In the genomic region with DNA sequence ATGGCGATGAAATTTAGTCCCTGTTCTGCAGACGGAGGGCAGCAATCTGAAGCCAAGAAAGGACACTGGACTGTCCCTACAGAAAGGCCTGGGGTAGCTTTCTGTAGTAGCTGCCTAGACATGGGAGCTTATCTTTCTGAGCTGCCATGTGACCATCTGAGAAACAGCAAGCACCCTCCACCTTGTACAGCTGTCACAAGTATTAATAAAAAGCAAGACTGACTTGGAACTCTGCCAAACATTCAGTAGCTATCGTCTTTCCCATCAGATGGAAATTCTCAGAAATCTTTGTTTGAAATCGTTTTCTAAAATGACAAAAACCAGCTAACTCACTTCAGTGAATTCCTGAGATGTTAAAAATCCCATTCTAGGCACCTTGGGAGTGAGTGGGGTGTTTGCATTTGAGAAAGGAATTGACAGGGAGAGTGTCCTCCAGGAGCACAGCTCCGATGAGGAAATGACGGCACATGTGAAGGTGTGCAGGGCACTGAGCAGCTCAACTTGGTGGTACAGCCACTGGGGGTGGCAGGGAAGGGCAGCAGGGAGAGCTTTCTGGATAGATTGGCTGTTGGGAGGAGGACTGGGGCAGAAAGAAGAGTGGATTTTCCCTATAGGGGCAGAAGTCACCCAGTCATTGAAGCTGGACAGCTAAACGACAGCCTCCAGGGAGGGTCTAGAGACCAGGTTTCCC, we compare ENCODE assay signal across 12 cellular contexts. TPM values are rescaled to one million over a fixed set of nuclear protein-coding genes. Genes with fewer than 3 reads are reported as not detected.
DNase-seq lines count a peak whose midpoint lies in the region; ATAC-seq and TF ChIP-seq lines count a peak whose summit lies in the region.
"Had no signal": no experiment of that assay in that cellular context is flagged by ENCODE, and none has a peak within 500 bp of the region (broad histone marks: within the 10 kb centered on the region; RNA-seq: fewer than 3 reads in every experiment).

No MANE protein-coding gene starts in this region.

- H3K27ac ChIP-seq in lower lobe of right lung (no peak overlapping the region), testis (peak overlapping the region; percentile 38 to 75)
- H3K27ac ChIP-seq: 22Rv1 had no signal

- DNase-seq in NCI-H1092 treated with DMSO at 0.1 percent for 48 hours (lab: John Stamatoyannopoulos, UW) (peak; percentile 34), NCI-H1092 (lab: John Stamatoyannopoulos, UW) (no peak), lower lobe of right lung (peak; percentile 13), testis (no peak), germinal center (ENCODE audit: low spot score) (no peak), NCI-H1436 (lab: John Stamatoyannopoulos, UW) (no peak)
- DNase-seq: activated CD4-positive, alpha-beta memory T cell treated with anti-CD3 and anti-CD28 coated beads for 36 hours; Kasumi-1; stimulated activated naive CD4-positive, alpha-beta T cell treated with Interleukin-2 at 50 U/mL for 16 hours had no signal

- H3K27me3 ChIP-seq in lower lobe of right lung (ENCODE audit: low read depth): no peaks in the 10 kb centered on the region
- no peaks in the 10 kb centered on the region for H3K27me3 ChIP-seq in testis

- H3K4me1 Mint-ChIP-seq in brain: peaks cover 71% of the 10 kb centered on the region

- 27 to 33% methylated on average over 7 of the region's 7 CpGs for WGBS in testis, 2 donors

- H3K4me3 ChIP-seq in lower lobe of right lung (no peak overlapping the region), testis (no peak overlapping the region)

- peaks cover 3% of the 10 kb centered on the region for H3K27me3 Mint-ChIP-seq in brain
- H3K27me3 Mint-ChIP-seq: activated CD4-positive, alpha-beta memory T cell treated with anti-CD3 and anti-CD28 coated beads for 36 hours had no signal

- H3K36me3 Mint-ChIP-seq in brain: no peaks in the 10 kb centered on the region

- H3K27ac Mint-ChIP-seq in brain: peak overlapping the region; percentile 95 to 99 (median 97)
- H3K27ac Mint-ChIP-seq: activated CD4-positive, alpha-beta memory T cell treated with anti-CD3 and anti-CD28 coated beads for 36 hours had no signal

- no peak for TF ChIP-seq POLR2A in testis (IDR thresholded peaks at IDR 0.05)

- peaks cover 21% of the 10 kb centered on the region for H3K36me3 ChIP-seq in lower lobe of right lung
- H3K36me3 ChIP-seq in testis (ENCODE audit: low read depth, missing control alignments): no peaks in the 10 kb centered on the region

- no peaks in the 10 kb centered on the region for H3K9me3 Mint-ChIP-seq in brain
- H3K9me3 Mint-ChIP-seq: activated CD4-positive, alpha-beta memory T cell treated with anti-CD3 and anti-CD28 coated beads for 36 hours had no signal

- H3K4me1 ChIP-seq in lower lobe of right lung: peaks cover 59% of the 10 kb centered on the region
- H3K4me1 ChIP-seq in testis: peaks cover 77% of the 10 kb centered on the region

- TF ChIP-seq CTCF in brain (conservative IDR thresholded peaks at IDR 0.05): no peak
- TF ChIP-seq CTCF in lower lobe of right lung (IDR thresholded peaks at IDR 0.05): no peak
- TF ChIP-seq CTCF in testis (IDR thresholded peaks at IDR 0.05): no peak

- H3K9me3 ChIP-seq in lower lobe of right lung (no peaks in the 10 kb centered on the region), testis (no peaks in the 10 kb centered on the region)

- H3K4me3 Mint-ChIP-seq in brain: peak overlapping the region in 4 of 5 experiments; percentile 21 to 72 (median 51)
- H3K4me3 Mint-ChIP-seq: activated CD4-positive, alpha-beta memory T cell treated with anti-CD3 and anti-CD28 coated beads for 36 hours had no signal

- peak; percentile 47 to 51 for ATAC-seq in lower lobe of right lung
- ATAC-seq in GM21390 (IDR thresholded peaks at IDR 0.05; ENCODE audit: unreplicated experiment): no peak

- intact Hi-C loops in lower lobe of right lung (cut with DNase I): no loop called here
- intact Hi-C loops in testis (cut with DNase I; ENCODE audit: low total_unique reads): no loop called here

RNA-seq across cellular contexts. Expression of a gene that starts 24.5 kb away (rescaled TPM):
- polyA plus RNA-seq in brain (ENCODE audit: insufficient read depth, low read depth, low replicate concordance) (12.2 TPM), testis (ENCODE audit: insufficient read depth, low read depth, low replicate concordance) (61.5 TPM)
- total RNA-seq in lower lobe of right lung (41.8 TPM), testis (100 to 1,000 TPM; 162 to 184 TPM)

RNA-seq across cellular contexts. Expression of a gene that starts 40.8 kb away (rescaled TPM):
- polyA plus RNA-seq in brain (ENCODE audit: insufficient read depth, low read depth, low replicate concordance) (88.7 TPM), testis (ENCODE audit: insufficient read depth, low read depth, low replicate concordance) (135 TPM)
- total RNA-seq in lower lobe of right lung (82.9 TPM), testis (100 to 1,000 TPM in 1 of 2 donors, 10 to 100 TPM in 1; 92.3 to 105 TPM)

RNA-seq across cellular contexts. Expression of a gene that starts 48.5 kb away (rescaled TPM):
- 0.56 TPM for polyA plus RNA-seq in brain (ENCODE audit: insufficient read depth, low read depth, low replicate concordance)
- not detected for total RNA-seq in lower lobe of right lung
- under 1 TPM; 0.16 to 0.37 TPM for total RNA-seq in testis
- 0.38 TPM for polyA plus RNA-seq in testis (ENCODE audit: insufficient read depth, low read depth, low replicate concordance)
- total RNA-seq: activated CD4-positive, alpha-beta memory T cell treated with anti-CD3 and anti-CD28 coated beads for 36 hours had no signal

Comparison
In these comparisons a context has a peak if more than half of its experiments do, and no peak if none do; other contexts are left out.
1. DNase-seq: peak in NCI-H1092 treated with DMSO at 0.1 percent for 48 hours (single experiment) and lower lobe of right lung (single experiment); none in NCI-H1092 (single experiment), testis (single experiment), germinal center (single experiment) and NCI-H1436 (single experiment).